Comparison of ENCODE assay signal across 18 cellular contexts in genomic region chr16:78542419-78542818, GRCh38.
DNase-seq lines count a peak whose midpoint lies in the region; ATAC-seq, FAIRE-seq and TF ChIP-seq lines count a peak whose summit lies in the region.
"Had no signal": no experiment of that assay in that cellular context is flagged by ENCODE, and none has a peak within 500 bp of the region (broad histone marks: within the 10 kb centered on the region; RNA-seq: fewer than 3 reads in every experiment).

No MANE protein-coding gene starts in this region.

- intact Hi-C loops in IMR-90 (cut with micrococcal nuclease) (no loop called here), K562 (cut with micrococcal nuclease) (no loop called here), thyroid gland (cut with DNase I) (no loop called here), sigmoid colon (cut with DNase I) (no loop called here)

- no peak overlapping the region for H4K91ac ChIP-seq in IMR-90 (ENCODE audit: insufficient read depth, low read depth, low read length)

- no peaks in the 10 kb centered on the region for H3K4me1 ChIP-seq in IMR-90 (ENCODE audit: control insufficient read depth, insufficient read depth, low read length)
- H3K4me1 ChIP-seq in K562 (replicated peaks in 1 of 2; ENCODE audit: control insufficient read depth in 2 of 2, insufficient read depth in 2 of 2, low read length in 2 of 2): no peaks in the 10 kb centered on the region
- peaks cover 0 to 4% of the 10 kb centered on the region in 2 donors for H3K4me1 ChIP-seq in thyroid gland
- no peaks in the 10 kb centered on the region for H3K4me1 ChIP-seq in sigmoid colon
- H3K4me1 ChIP-seq: BLaER1, Caco-2 had no signal

- H3K9me3 ChIP-seq in IMR-90 (ENCODE audit: control insufficient read depth, insufficient read depth, low read length): peaks cover 21% of the 10 kb centered on the region
- no peaks in the 10 kb centered on the region for H3K9me3 ChIP-seq in K562 (replicated peaks; ENCODE audit: control insufficient read depth, insufficient read depth, low read depth, low read length)
- H3K9me3 ChIP-seq in thyroid gland: no peaks in the 10 kb centered on the region
- H3K9me3 ChIP-seq in sigmoid colon: no peaks in the 10 kb centered on the region
- H3K9me3 ChIP-seq: BLaER1, Caco-2 had no signal

- H2BK5ac ChIP-seq in IMR-90 (ENCODE audit: low read depth, low read length, poor library complexity, severe bottlenecking): no peak overlapping the region

- dilution Hi-C loops in IMR-90 (cut with HindIII; ENCODE audit: low sequenced_read_pairs, unreplicated experiment): no loop called here

- H3K36me3 ChIP-seq in IMR-90 (ENCODE audit: control insufficient read depth, insufficient read depth, low read length): no peaks in the 10 kb centered on the region
- no peaks in the 10 kb centered on the region for H3K36me3 ChIP-seq in K562 (ENCODE audit: control insufficient read depth, insufficient read depth, low read length)
- no peaks in the 10 kb centered on the region for H3K36me3 ChIP-seq in thyroid gland
- no peaks in the 10 kb centered on the region for H3K36me3 ChIP-seq in sigmoid colon
- no peaks in the 10 kb centered on the region for H3K36me3 ChIP-seq in brain microvascular endothelial cell (replicated peaks)
- H3K36me3 ChIP-seq: BLaER1 had no signal

- H2BK15ac ChIP-seq in IMR-90 (ENCODE audit: low read depth, low read length): no peak overlapping the region

- TF ChIP-seq CTCF in IMR-90 (conservative IDR thresholded peaks at IDR 0.05; ENCODE audit: low read depth, low read length): no peak
- TF ChIP-seq CTCF in K562 (IDR thresholded peaks at IDR 0.05 in 2 of 3, conservative IDR thresholded peaks at IDR 0.05 in 1 of 3; ENCODE audit: insufficient read depth in 2 of 3, low read depth in 1 of 3, low read length in 3 of 3): no peak
- no peak for TF ChIP-seq CTCF in thyroid gland (IDR thresholded peaks at IDR 0.05)
- TF ChIP-seq CTCF in sigmoid colon (IDR thresholded peaks at IDR 0.05): no peak
- TF ChIP-seq CTCF in brain microvascular endothelial cell (IDR thresholded peaks at IDR 0.05; ENCODE audit: low read depth, low read length, missing control alignments): no peak

- H2AFZ ChIP-seq in IMR-90 (replicated peaks; ENCODE audit: low read length, poor library complexity) (no peak overlapping the region), K562 (ENCODE audit: low read depth, low read length) (no peak overlapping the region)
- H2AFZ ChIP-seq: GM23248 had no signal

- POLR2A ChIA-PET in IMR-90 (lab: Charles Lee; ENCODE audit: unreplicated experiment) (no interaction called here), K562 (lab: Yijun Ruan, JAX) (no interaction called here)

- H2AK5ac ChIP-seq in IMR-90 (ENCODE audit: low read depth, low read length): no peak overlapping the region

- H2BK20ac ChIP-seq in IMR-90 (ENCODE audit: low read depth, low read length): no peak overlapping the region

- no CpG with 5 or more reads among the region's 7 CpGs for WGBS in IMR-90 (ENCODE audit: extremely low coverage in 2 of 2, insufficient read length in 1 of 2), 2 experiments
- WGBS in K562 (ENCODE audit: insufficient coverage, low coverage, missing lambda C conversion rate): 3% methylated on average over 7 of the region's 7 CpGs
- WGBS in thyroid gland, 2 donors: 65 to 73% methylated on average over 7 of the region's 7 CpGs
- WGBS in sigmoid colon, 2 donors: 95% methylated on average over 7 of the region's 7 CpGs

- DNase-seq in IMR-90: no peak
- no peak for DNase-seq in K562 (ENCODE audit: extremely low read depth in 1 of 4, low spot score in 3 of 4)
- DNase-seq in left lobe of liver (ENCODE audit: low spot score): no peak
- DNase-seq in thyroid gland: peak; percentile 28 to 44
- no peak for DNase-seq in NCI-H1417 (lab: John Stamatoyannopoulos, UW)
- no peak for DNase-seq in sigmoid colon
- DNase-seq in brain microvascular endothelial cell: no peak
- DNase-seq: Caco-2; CD4-positive, CD25-positive, alpha-beta regulatory T cell; CD8-positive, alpha-beta T cell; DMS153; GM23248; H9 had no signal

- H3K9me1 ChIP-seq in IMR-90 (ENCODE audit: insufficient read depth, low read length) (no peaks in the 10 kb centered on the region), K562 (ENCODE audit: control insufficient read depth, insufficient read depth, low read length) (no peaks in the 10 kb centered on the region)

- no peak overlapping the region for H3K56ac ChIP-seq in IMR-90 (ENCODE audit: extremely low read depth, insufficient read depth, low read length)

- no peak overlapping the region for H2AK9ac ChIP-seq in IMR-90 (replicated peaks; ENCODE audit: low read depth, low read length, poor library complexity)

- CTCF ChIA-PET in IMR-90 (lab: Yijun Ruan, JAX): no interaction called here
- CTCF ChIA-PET in K562 (lab: Yijun Ruan, JAX; ENCODE audit: low intra/inter-chr PET ratio): no interaction called here

- no peak overlapping the region for H4K5ac ChIP-seq in IMR-90 (ENCODE audit: low read depth, low read length)

- H3K23ac ChIP-seq in IMR-90 (ENCODE audit: low read depth, low read length): no peak overlapping the region

- H2BK120ac ChIP-seq in IMR-90 (ENCODE audit: low read depth, low read length): no peak overlapping the region

- no peak overlapping the region for H4K8ac ChIP-seq in IMR-90 (ENCODE audit: low read depth in 2 of 2, low read length in 2 of 2)

- no peaks in the 10 kb centered on the region for H3K27me3 ChIP-seq in IMR-90 (ENCODE audit: control insufficient read depth, insufficient read depth, low read length)
- H3K27me3 ChIP-seq in K562 (ENCODE audit: control insufficient read depth in 2 of 2, insufficient read depth in 2 of 2, low read length in 2 of 2): peaks cover 0 to 6% of the 10 kb centered on the region in 2 experiments; a peak in 2 of 5 replicates
- H3K27me3 ChIP-seq in thyroid gland: no peaks in the 10 kb centered on the region
- no peaks in the 10 kb centered on the region for H3K27me3 ChIP-seq in sigmoid colon
- no peaks in the 10 kb centered on the region for H3K27me3 ChIP-seq in brain microvascular endothelial cell (replicated peaks)
- H3K27me3 ChIP-seq: BLaER1 had no signal

- H3K4ac ChIP-seq in IMR-90 (ENCODE audit: low read depth, low read length): no peak overlapping the region

- H3K4me2 ChIP-seq in IMR-90 (ENCODE audit: low read depth, low read length) (no peak overlapping the region), K562 (ENCODE audit: insufficient read depth, low read length) (no peak overlapping the region)
- H3K4me2 ChIP-seq: BLaER1 had no signal

- TF ChIP-seq POLR2A in IMR-90 (IDR thresholded peaks at IDR 0.05; ENCODE audit: low read depth, low read length): no peak
- TF ChIP-seq POLR2A in K562 (conservative IDR thresholded peaks at IDR 0.05): no peak
- no peak for TF ChIP-seq POLR2A in thyroid gland (IDR thresholded peaks at IDR 0.05)
- no peak for TF ChIP-seq POLR2A in sigmoid colon (IDR thresholded peaks at IDR 0.05)

- H3K14ac ChIP-seq in IMR-90 (replicated peaks; ENCODE audit: low read depth, low read length): no peak overlapping the region

- no peaks in the 10 kb centered on the region for H3K79me2 ChIP-seq in K562 (ENCODE audit: control insufficient read depth, insufficient read depth, low read length)

- no TSS peak for BruUV-seq in IMR-90 (replicated peaks; lab: Mats Ljungman, UMichigan)
- no TSS peak for BruUV-seq in K562 (replicated peaks; lab: Mats Ljungman, UMichigan)

- H3K79me1 ChIP-seq in IMR-90 (ENCODE audit: low read depth in 1 of 2, low read length in 2 of 2): no peaks in the 10 kb centered on the region

- no peak overlapping the region for H3K4me3 ChIP-seq in IMR-90 (ENCODE audit: insufficient read depth, low read depth, low read length)
- H3K4me3 ChIP-seq in K562: no peak overlapping the region
- H3K4me3 ChIP-seq in thyroid gland (replicated peaks in 1 of 3): no peak overlapping the region
- no peak overlapping the region for H3K4me3 ChIP-seq in sigmoid colon
- H3K4me3 ChIP-seq in brain microvascular endothelial cell (ENCODE audit: low read depth, low read length): no peak overlapping the region
- H3K4me3 ChIP-seq: BLaER1, GM23248 had no signal

- H4K20me1 ChIP-seq in IMR-90 (ENCODE audit: insufficient read depth, low read length): no peaks in the 10 kb centered on the region
- H4K20me1 ChIP-seq in K562 (replicated peaks; ENCODE audit: control insufficient read depth, insufficient read depth, low read length): no peaks in the 10 kb centered on the region
- H4K20me1 ChIP-seq: BLaER1 had no signal

- ATAC-seq in IMR-90 (ENCODE audit: low read depth): no peak
- ATAC-seq in K562: no peak
- ATAC-seq in left lobe of liver: peak; percentile 68
- ATAC-seq: CD8-positive, alpha-beta T cell; HCT116 had no signal

- FAIRE-seq in K562 (lab: Jason Lieb, UNC): no peak
- FAIRE-seq: G401.6, GM12892 had no signal

- in situ Hi-C loops in IMR-90 (cut with MboI; ENCODE audit: low sequenced_read_pairs) (no loop called here), K562 (cut with MboI) (no loop called here), brain microvascular endothelial cell (cut with HindIII; ENCODE audit: low pct_ligation_motif_present, low sequenced_read_pairs) (no loop called here)

- no peak overlapping the region for H3K9ac ChIP-seq in IMR-90 (ENCODE audit: low read depth, low read length)
- H3K9ac ChIP-seq in K562 (ENCODE audit: insufficient read depth in 1 of 2, low read depth in 2 of 2, low read length in 2 of 2): no peak overlapping the region
- H3K9ac ChIP-seq: BLaER1, GM23248 had no signal

- H3K18ac ChIP-seq in IMR-90 (ENCODE audit: low read depth, low read length): no peak overlapping the region

- TF ChIP-seq EP300 in K562 (IDR thresholded peaks at IDR 0.05; ENCODE audit: low read length): no peak
- TF ChIP-seq EP300 in sigmoid colon (IDR thresholded peaks at IDR 0.05): no peak

- H3K27ac ChIP-seq in IMR-90 (ENCODE audit: insufficient read depth, low read length) (no peak overlapping the region), K562 (ENCODE audit: extremely low read depth, low read depth, low read length) (no peak overlapping the region), thyroid gland (no peak overlapping the region), sigmoid colon (no peak overlapping the region), brain microvascular endothelial cell (no peak overlapping the region)
- H3K27ac ChIP-seq: BLaER1, C4-2B, GM23248 had no signal

- TF ChIP-seq RAD21 in IMR-90 (IDR thresholded peaks at IDR 0.05; ENCODE audit: low read length) (no peak), K562 (CRISPR knock-in tag; conservative IDR thresholded peaks at IDR 0.05 in 1 of 2, IDR thresholded peaks at IDR 0.05 in 1 of 2) (no peak)

TF ChIP-seq in IMR-90, 13 proteins besides CTCF, POLR2A, EP300 and RAD21:
- TF ChIP-seq CEBPB (IDR thresholded peaks at IDR 0.05; ENCODE audit: low read depth, low read length) (peak; percentile 77), SMC3 (IDR thresholded peaks at IDR 0.05; ENCODE audit: low read depth, low read length) (no peak)

TF ChIP-seq in K562, 482 proteins besides CTCF, POLR2A, EP300 and RAD21:
- peak; percentile 84 for TF ChIP-seq CEBPB (tag; IDR thresholded peaks at IDR 0.05)
- TF ChIP-seq CEBPG (CRISPR knock-in tag; IDR thresholded peaks at IDR 0.05): no peak
- peak in 1 of 2 experiments; percentile 84; a peak in 2 of 4 replicates for TF ChIP-seq CEBPG (tag; conservative IDR thresholded peaks at IDR 0.05 in 1 of 2, IDR thresholded peaks at IDR 0.05 in 1 of 2)
- no peak for TF ChIP-seq ZNF140 (CRISPR knock-in tag; IDR thresholded peaks at IDR 0.05)
TF ChIP-seq in K562: peak in this region for 2.

Comparison
In these comparisons a context has a peak if more than half of its experiments do, and no peak if none do; other contexts are left out.
1. DNase-seq: peak in thyroid gland (2 of 2); none in IMR-90 (single experiment), K562 (0 of 4), left lobe of liver (single experiment), NCI-H1417 (0 of 3), sigmoid colon (single experiment) and brain microvascular endothelial cell (single experiment).